Comparison of ENCODE assay signal across 12 cellular contexts in the genomic region with DNA sequence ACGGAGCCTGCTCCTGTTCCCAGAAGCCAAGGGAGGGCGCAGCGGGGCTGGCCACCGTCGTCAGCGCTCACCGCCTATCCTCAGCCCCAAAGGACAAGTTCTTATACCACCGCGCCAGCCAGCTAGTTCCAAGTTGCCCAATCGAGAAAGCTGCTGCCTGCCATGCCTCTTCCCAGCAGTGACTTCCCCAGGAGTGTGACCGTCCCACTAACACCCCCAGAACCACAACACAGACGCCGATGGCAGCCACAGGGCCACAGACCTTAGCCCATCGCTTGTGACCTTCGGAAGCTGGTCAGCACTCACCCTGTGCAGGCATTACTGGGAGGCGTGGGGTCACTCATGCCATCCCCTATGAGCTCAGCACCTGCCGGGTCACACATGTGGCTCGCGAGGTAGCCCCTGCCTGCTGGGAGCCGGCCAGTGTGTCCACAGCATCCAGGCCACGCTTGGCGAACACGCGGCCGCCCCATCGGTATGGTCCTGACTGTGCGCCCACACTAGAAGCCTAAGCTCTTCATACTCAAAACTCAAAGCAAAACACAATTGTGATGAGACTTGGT. TPM values are rescaled to one million over a fixed set of nuclear protein-coding genes. Genes with fewer than 3 reads are reported as not detected.
A peak's percentile ranks its signal among the peaks of the same experiment; 100 is the strongest.
DNase-seq lines count a peak whose midpoint lies in the region; ATAC-seq and TF ChIP-seq lines count a peak whose summit lies in the region.
"Had no signal": no experiment of that assay in that cellular context is flagged by ENCODE, and none has a peak within 500 bp of the region (broad histone marks: within the 10 kb centered on the region; RNA-seq: fewer than 3 reads in every experiment).

No MANE protein-coding gene starts in this region.

- no peaks in the 10 kb centered on the region for H3K4me1 Mint-ChIP-seq in nephron progenitor cell
- peaks cover 10% of the 10 kb centered on the region for H3K4me1 Mint-ChIP-seq in stimulated activated naive CD8-positive, alpha-beta T cell treated with anti-CD3 and anti-CD28 coated beads, Interleukin-15, amount 100 ng/mL, for 72 hours
- H3K4me1 Mint-ChIP-seq in CD8-positive, alpha-beta T cell (ENCODE audit: low read depth), result no peaks in the 10 kb centered on the region

- no peak overlapping the region for H2AFZ ChIP-seq in hepatocyte

- H3K27me3 ChIP-seq in heart right ventricle (no peaks in the 10 kb centered on the region), hepatocyte (no peaks in the 10 kb centered on the region), upper lobe of right lung (no peaks in the 10 kb centered on the region)
- no peaks in the 10 kb centered on the region for H3K27me3 ChIP-seq in CD8-positive, alpha-beta T cell (ENCODE audit: insufficient read depth, low read length)

- H3K36me3 ChIP-seq in heart right ventricle (peaks cover 6 to 98% (median 62%) of the 10 kb centered on the region in 9 donors), hepatocyte (replicated peaks; ENCODE audit: insufficient read depth, low read depth) (no peaks in the 10 kb centered on the region), upper lobe of right lung (peaks cover 79% of the 10 kb centered on the region)
- peaks cover 44% of the 10 kb centered on the region for H3K36me3 ChIP-seq in CD8-positive, alpha-beta T cell (ENCODE audit: insufficient read depth, low read length)

- TF ChIP-seq CTCF in heart right ventricle (IDR thresholded peaks at IDR 0.05) (no peak), hepatocyte (IDR thresholded peaks at IDR 0.05; ENCODE audit: poor library complexity) (no peak), nephron progenitor cell (IDR thresholded peaks at IDR 0.05) (no peak), upper lobe of right lung (IDR thresholded peaks at IDR 0.05) (no peak), foreskin fibroblast (IDR thresholded peaks at IDR 0.05; ENCODE audit: low read depth, low read length) (no peak)
- TF ChIP-seq CTCF in CD8-positive, alpha-beta T cell (IDR thresholded peaks at IDR 0.05), result no peak

- POLR2A ChIA-PET in CD8-positive, alpha-beta T cell (lab: Charles Lee), result no interaction called here

- whole genome bisulfite sequencing in heart right ventricle, 2 donors, result 92 to 95% methylated on average over 27 of the region's 27 CpGs
- 96% methylated on average over 27 of the region's 27 CpGs for WGBS in hepatocyte (ENCODE audit: low lambda C conversion rate, missing lambda C conversion rate)

- CTCF ChIA-PET in CD8-positive, alpha-beta T cell (lab: Charles Lee), result interaction anchor here (1.7 kb wide), 1 partner anchor 19 kb away, joined by 4 read pairs; no protein-coding TSS in a partner anchor

- no peaks in the 10 kb centered on the region for H3K9me2 ChIP-seq in hepatocyte (replicated peaks; ENCODE audit: insufficient read depth)

- H3K79me2 ChIP-seq in hepatocyte, result peaks cover 17% of the 10 kb centered on the region

- no peak overlapping the region for H3K4me3 Mint-ChIP-seq in nephron progenitor cell
- no peak overlapping the region for H3K4me3 Mint-ChIP-seq in stimulated activated naive CD8-positive, alpha-beta T cell treated with anti-CD3 and anti-CD28 coated beads, Interleukin-15, amount 100 ng/mL, for 72 hours
- no peak overlapping the region for H3K4me3 Mint-ChIP-seq in CD8-positive, alpha-beta T cell
- H3K4me3 Mint-ChIP-seq: activated naive CD8-positive, alpha-beta T cell had no signal

- H3K36me3 Mint-ChIP-seq in nephron progenitor cell (ENCODE audit: low read depth), result peaks cover 21% of the 10 kb centered on the region
- H3K36me3 Mint-ChIP-seq in CD8-positive, alpha-beta T cell, result peaks cover 62% of the 10 kb centered on the region
- H3K36me3 Mint-ChIP-seq: activated naive CD8-positive, alpha-beta T cell had no signal

- no peaks in the 10 kb centered on the region for H3K9me3 Mint-ChIP-seq in nephron progenitor cell
- H3K9me3 Mint-ChIP-seq in stimulated activated naive CD8-positive, alpha-beta T cell treated with anti-CD3 and anti-CD28 coated beads, Interleukin-15, amount 100 ng/mL, for 72 hours, result no peaks in the 10 kb centered on the region
- no peaks in the 10 kb centered on the region for H3K9me3 Mint-ChIP-seq in CD8-positive, alpha-beta T cell

- H3K4me2 ChIP-seq in hepatocyte, result no peak overlapping the region

- H3K9me3 ChIP-seq in heart right ventricle, result no peaks in the 10 kb centered on the region
- H3K9me3 ChIP-seq in hepatocyte (ENCODE audit: low read depth), result no peaks in the 10 kb centered on the region
- no peaks in the 10 kb centered on the region for H3K9me3 ChIP-seq in upper lobe of right lung
- no peaks in the 10 kb centered on the region for H3K9me3 ChIP-seq in CD8-positive, alpha-beta T cell (ENCODE audit: low read length)

- no peaks in the 10 kb centered on the region for H3K27me3 Mint-ChIP-seq in nephron progenitor cell (ENCODE audit: low read depth, poor library complexity)
- H3K27me3 Mint-ChIP-seq in stimulated activated naive CD8-positive, alpha-beta T cell treated with anti-CD3 and anti-CD28 coated beads, Interleukin-15, amount 100 ng/mL, for 72 hours, result no peaks in the 10 kb centered on the region
- H3K27me3 Mint-ChIP-seq in CD8-positive, alpha-beta T cell (ENCODE audit: low read depth), result no peaks in the 10 kb centered on the region
- H3K27me3 Mint-ChIP-seq: activated naive CD8-positive, alpha-beta T cell had no signal

- no peak for DNase-seq in heart right ventricle
- DNase-seq in cardiac septum (ENCODE audit: low spot score), result no peak
- no peak for DNase-seq in hepatocyte (ENCODE audit: low spot score)
- DNase-seq in nephron progenitor cell, result no peak
- DNase-seq in upper lobe of right lung, result peak; percentile 68
- DNase-seq in foreskin fibroblast, result no peak
- no peak for DNase-seq in stimulated activated naive CD8-positive, alpha-beta T cell treated with anti-CD3 and anti-CD28 coated beads, Interleukin-15, amount 100 ng/mL, for 72 hours
- DNase-seq in CD8-positive, alpha-beta T cell, result no peak
- DNase-seq: activated CD8-positive, alpha-beta memory T cell treated with anti-CD3 and anti-CD28 coated beads for 24 hours; HCEC 1CT; T1000 had no signal

- peaks cover 0 to 22% (median 17%) of the 10 kb centered on the region in 9 donors for H3K4me1 ChIP-seq in heart right ventricle
- H3K4me1 ChIP-seq in hepatocyte (ENCODE audit: insufficient read depth), result no peaks in the 10 kb centered on the region
- peaks cover 19% of the 10 kb centered on the region for H3K4me1 ChIP-seq in upper lobe of right lung
- no peaks in the 10 kb centered on the region for H3K4me1 ChIP-seq in CD8-positive, alpha-beta T cell (ENCODE audit: insufficient read depth, low read length)

- H4K20me1 ChIP-seq in hepatocyte (ENCODE audit: insufficient read depth, poor library complexity, severe bottlenecking), result no peaks in the 10 kb centered on the region

- intact Hi-C loops in heart right ventricle (cut with DNase I), result loop anchor here in 1 of 10 donors (5.0 kb wide), 1 partner anchor 149 kb away; no protein-coding TSS in a partner anchor
- intact Hi-C loops in cardiac septum (cut with DNase I), result no loop called here
- intact Hi-C loops in upper lobe of right lung (cut with DNase I), result loop anchor here (10.0 kb wide), 1 partner anchor 137 kb away; the partner anchor contains the start of gene GNB1
- intact Hi-C loops in CD8-positive, alpha-beta T cell (cut with DNase I, micrococcal nuclease), result no loop called here

- peak overlapping the region; percentile 32 for H3K27ac Mint-ChIP-seq in nephron progenitor cell
- H3K27ac Mint-ChIP-seq in stimulated activated naive CD8-positive, alpha-beta T cell treated with anti-CD3 and anti-CD28 coated beads, Interleukin-15, amount 100 ng/mL, for 72 hours, result peak overlapping the region in 1 of 2 donors; percentile 59
- no peak overlapping the region for H3K27ac Mint-ChIP-seq in CD8-positive, alpha-beta T cell
- H3K27ac Mint-ChIP-seq: activated naive CD8-positive, alpha-beta T cell had no signal

- H3K27ac ChIP-seq in heart right ventricle (peak overlapping the region in 6 of 10 donors; percentile 21 to 68 (median 58)), hepatocyte (peak overlapping the region; percentile 40), upper lobe of right lung (peak overlapping the region; percentile 76)
- no peak overlapping the region for H3K27ac ChIP-seq in CD8-positive, alpha-beta T cell (ENCODE audit: low read depth, low read length)

- ATAC-seq in heart right ventricle (peak in 1 of 8 donors; percentile 8), upper lobe of right lung (peak; percentile 1)
- ATAC-seq in stimulated activated naive CD8-positive, alpha-beta T cell treated with anti-CD3 and anti-CD28 coated beads, Interleukin-15, amount 100 ng/mL, for 72 hours, result no peak
- no peak for ATAC-seq in CD8-positive, alpha-beta T cell

- H3K4me3 ChIP-seq in heart right ventricle, result no peak overlapping the region
- no peak overlapping the region for H3K4me3 ChIP-seq in hepatocyte
- H3K4me3 ChIP-seq in upper lobe of right lung, result no peak overlapping the region
- H3K4me3 ChIP-seq in foreskin fibroblast (ENCODE audit: low read depth in 1 of 2, low read length in 2 of 2), result no peak overlapping the region
- no peak overlapping the region for H3K4me3 ChIP-seq in CD8-positive, alpha-beta T cell (ENCODE audit: low read depth, low read length)

RNA-seq across cellular contexts. Expression of gene NADK, which starts 20.1 kb away (rescaled TPM):
- total RNA-seq in heart right ventricle (10 to 100 TPM; 15.2 to 40.2 (median 21.9) TPM), cardiac septum (31.3 TPM), hepatocyte (46.9 and 67.5 TPM in 2 replicates), upper lobe of right lung (99.2 TPM)
- polyA plus RNA-seq in heart right ventricle (10 to 100 TPM; 26.2 to 37.5 TPM), hepatocyte (57.3 and 68.2 TPM in 2 replicates)
- total RNA-seq in CD8-positive, alpha-beta T cell, result 10 to 100 TPM; 15.4 to 16.7 TPM

RNA-seq across cellular contexts. Expression of gene CDK11A, which starts 34.0 kb away (rescaled TPM):
- total RNA-seq in heart right ventricle, result 10 to 100 TPM; 11.6 to 26.3 (median 15.3) TPM
- 10 to 100 TPM; 13.0 to 88.3 TPM for polyA plus RNA-seq in heart right ventricle
- total RNA-seq in cardiac septum, result 25.8 TPM
- total RNA-seq in hepatocyte, result 9.2 and 19.5 TPM in 2 replicates
- 30.9 and 41.6 TPM in 2 replicates for polyA plus RNA-seq in hepatocyte
- 51.7 TPM for total RNA-seq in upper lobe of right lung
- 100 to 1,000 TPM; 252 to 280 TPM for total RNA-seq in CD8-positive, alpha-beta T cell
